30 cellular contexts compared by ENCODE assay signal in genomic region chr20:4862661-4863060, GRCh38.
"Had no signal": no experiment of that assay in that cellular context is flagged by ENCODE, and none has a peak within 500 bp of the region (broad histone marks: within the 10 kb centered on the region; RNA-seq: fewer than 3 reads in every experiment).

No MANE protein-coding gene starts in this region.

- H3K4me1 Mint-ChIP-seq: activated CD4-positive, alpha-beta memory T cell treated with anti-CD3 and anti-CD28 coated beads, Interleukin-2, amount 10 ng/mL, durations not matched to agents 7 days and 5 days; activated naive CD4-positive, alpha-beta T cell treated with anti-CD3 and anti-CD28 coated beads, Interleukin-2, amount 50 U/mL, for 24 hours; activated naive CD8-positive, alpha-beta T cell treated with anti-CD3 and anti-CD28 coated beads for 36 hours; activated naive CD8-positive, alpha-beta T cell treated with anti-CD3 and anti-CD28 coated beads, Interleukin-2, amount 50 U/mL, for 24 hours had no signal

- H3K9me3 Mint-ChIP-seq: activated CD4-positive, alpha-beta memory T cell treated with anti-CD3 and anti-CD28 coated beads, Interleukin-2, amount 10 ng/mL, durations not matched to agents 7 days and 5 days; activated CD4-positive, alpha-beta T cell treated with anti-CD3 and anti-CD28 coated beads, Interleukin-2, amount 10 ng/mL, durations not matched to agents 7 days and 5 days; activated naive CD4-positive, alpha-beta T cell treated with anti-CD3 and anti-CD28 coated beads for 36 hours; activated naive CD4-positive, alpha-beta T cell treated with anti-CD3 and anti-CD28 coated beads, Interleukin-2, amount 50 U/mL, for 24 hours; activated naive CD8-positive, alpha-beta T cell treated with anti-CD3 and anti-CD28 coated beads for 36 hours; activated naive CD8-positive, alpha-beta T cell treated with anti-CD3 and anti-CD28 coated beads, Interleukin-2, amount 50 U/mL, for 24 hours; activated T-cell treated with anti-CD3 and anti-CD28 coated beads, Interleukin-2, amount 50 U/mL, for 4 hours; activated T-helper 1 cell treated with anti-CD3 and anti-CD28 coated beads, Interleukin-12 subunit alpha, Interleukin-12 subunit beta, Interleukin-2, Interleukin-4 antibody, amounts not matched to agents 30 ng/mL and 10 ng/mL and 1 ng/mL, durations not matched to agents 14 hours and 24 hours and 36 hours; activated T-helper 2 cell treated with anti-CD3 and anti-CD28 coated beads, Interferon-gamma antibody, Interleukin-2, Interleukin-4, amounts not matched to agents 10 μg/mL and 5 μg/mL and 100 μg/mL, durations not matched to agents 14 hours and 24 hours and 36 hours; effector memory CD8-positive, alpha-beta T cell; WTC11 had no signal

- DNase-seq: activated CD4-positive, alpha-beta memory T cell treated with anti-CD3 and anti-CD28 coated beads, Interleukin-2, amount 10 ng/mL, durations not matched to agents 7 days and 5 days; activated CD4-positive, alpha-beta T cell treated with anti-CD3 and anti-CD28 coated beads for 1 hour; activated CD4-positive, alpha-beta T cell treated with anti-CD3 and anti-CD28 coated beads for 4 hours; activated CD4-positive, alpha-beta T cell treated with anti-CD3 and anti-CD28 coated beads, Interleukin-2, amount 10 ng/mL, durations not matched to agents 7 days and 5 days; activated CD4-positive, alpha-beta T cell treated with anti-CD3 and anti-CD28 coated beads, Interleukin-2, amount 50 U/mL, for 4 hours; activated effector memory CD4-positive, alpha-beta T cell treated with anti-CD3 and anti-CD28 coated beads, Interleukin-2, amount 50 U/mL, for 16 hours; activated naive CD4-positive, alpha-beta T cell treated with anti-CD3 and anti-CD28 coated beads for 36 hours; activated naive CD8-positive, alpha-beta T cell treated with anti-CD3 and anti-CD28 coated beads for 36 hours; activated naive CD8-positive, alpha-beta T cell treated with anti-CD3 and anti-CD28 coated beads, Interleukin-2, amount 50 U/mL, for 24 hours; activated T-cell treated with anti-CD3 and anti-CD28 coated beads, Interleukin-2, amount 50 U/mL, for 4 hours; aorta; body of pancreas; caudate nucleus; cortex of kidney; dermis blood vessel endothelial cell; effector CD4-positive, alpha-beta T cell; effector memory CD8-positive, alpha-beta T cell; esophagus squamous epithelium; foreskin melanocyte; T-helper 2 cell had no signal

- ATAC-seq: activated naive CD8-positive, alpha-beta T cell treated with anti-CD3 and anti-CD28 coated beads, Interleukin-2, amount 50 U/mL, for 24 hours; activated T-cell treated with anti-CD3 and anti-CD28 coated beads, Interleukin-2, amount 50 U/mL, for 4 hours; body of pancreas; effector memory CD8-positive, alpha-beta T cell; gastroesophageal sphincter; WTC11 had no signal

- H3K4me1 ChIP-seq: adrenal gland, body of pancreas, gastroesophageal sphincter had no signal

- H3K27ac Mint-ChIP-seq: activated CD4-positive, alpha-beta memory T cell treated with anti-CD3 and anti-CD28 coated beads, Interleukin-2, amount 10 ng/mL, durations not matched to agents 7 days and 5 days; activated CD4-positive, alpha-beta T cell treated with anti-CD3 and anti-CD28 coated beads, Interleukin-2, amount 10 ng/mL, durations not matched to agents 7 days and 5 days; activated naive CD4-positive, alpha-beta T cell treated with anti-CD3 and anti-CD28 coated beads for 36 hours; activated naive CD8-positive, alpha-beta T cell treated with anti-CD3 and anti-CD28 coated beads for 36 hours; activated naive CD8-positive, alpha-beta T cell treated with anti-CD3 and anti-CD28 coated beads, Interleukin-2, amount 50 U/mL, for 24 hours; activated T-helper 1 cell treated with anti-CD3 and anti-CD28 coated beads, Interleukin-12 subunit alpha, Interleukin-12 subunit beta, Interleukin-2, Interleukin-4 antibody, amounts not matched to agents 30 ng/mL and 10 ng/mL and 1 ng/mL, durations not matched to agents 14 hours and 24 hours and 36 hours; activated T-helper 2 cell treated with anti-CD3 and anti-CD28 coated beads, Interferon-gamma antibody, Interleukin-2, Interleukin-4, amounts not matched to agents 10 μg/mL and 5 μg/mL and 100 μg/mL, durations not matched to agents 14 hours and 24 hours and 36 hours; effector memory CD8-positive, alpha-beta T cell; WTC11 had no signal

- H3K4me3 Mint-ChIP-seq: activated CD4-positive, alpha-beta memory T cell treated with anti-CD3 and anti-CD28 coated beads, Interleukin-2, amount 10 ng/mL, durations not matched to agents 7 days and 5 days; activated CD4-positive, alpha-beta T cell treated with anti-CD3 and anti-CD28 coated beads, Interleukin-2, amount 10 ng/mL, durations not matched to agents 7 days and 5 days; activated naive CD4-positive, alpha-beta T cell treated with anti-CD3 and anti-CD28 coated beads for 36 hours; activated naive CD4-positive, alpha-beta T cell treated with anti-CD3 and anti-CD28 coated beads, Interleukin-2, amount 50 U/mL, for 24 hours; activated naive CD8-positive, alpha-beta T cell treated with anti-CD3 and anti-CD28 coated beads for 36 hours; activated naive CD8-positive, alpha-beta T cell treated with anti-CD3 and anti-CD28 coated beads, Interleukin-2, amount 50 U/mL, for 24 hours; activated T-cell treated with anti-CD3 and anti-CD28 coated beads, Interleukin-2, amount 50 U/mL, for 4 hours; activated T-helper 1 cell treated with anti-CD3 and anti-CD28 coated beads, Interleukin-12 subunit alpha, Interleukin-12 subunit beta, Interleukin-2, Interleukin-4 antibody, amounts not matched to agents 30 ng/mL and 10 ng/mL and 1 ng/mL, durations not matched to agents 14 hours and 24 hours and 36 hours; effector memory CD8-positive, alpha-beta T cell; WTC11 had no signal

- H3K27me3 Mint-ChIP-seq: activated CD4-positive, alpha-beta memory T cell treated with anti-CD3 and anti-CD28 coated beads, Interleukin-2, amount 10 ng/mL, durations not matched to agents 7 days and 5 days; activated CD4-positive, alpha-beta T cell treated with anti-CD3 and anti-CD28 coated beads, Interleukin-2, amount 10 ng/mL, durations not matched to agents 7 days and 5 days; activated naive CD4-positive, alpha-beta T cell treated with anti-CD3 and anti-CD28 coated beads, Interleukin-2, amount 50 U/mL, for 24 hours; activated naive CD8-positive, alpha-beta T cell treated with anti-CD3 and anti-CD28 coated beads for 36 hours; activated naive CD8-positive, alpha-beta T cell treated with anti-CD3 and anti-CD28 coated beads, Interleukin-2, amount 50 U/mL, for 24 hours; effector memory CD8-positive, alpha-beta T cell had no signal

- H3K27ac ChIP-seq: body of pancreas, epithelial cell of prostate, esophagus squamous epithelium, gastroesophageal sphincter had no signal

- H3K27me3 ChIP-seq: adrenal gland, body of pancreas, esophagus squamous epithelium, gastroesophageal sphincter had no signal

- H3K4me3 ChIP-seq: adrenal gland, body of pancreas, esophagus squamous epithelium, gastroesophageal sphincter had no signal

- FAIRE-seq: colon, endometrium, endothelial cell of umbilical vein had no signal

- H3K9me3 ChIP-seq: adrenal gland, body of pancreas, esophagus squamous epithelium, gastroesophageal sphincter had no signal
